8 cellular contexts compared by ENCODE assay signal in genomic region chr12:48198619-48198973, GRCh38. TPM values are rescaled to one million over a fixed set of nuclear protein-coding genes. Genes with fewer than 3 reads are reported as not detected.
DNase-seq lines count a peak whose midpoint lies in the region; ATAC-seq and TF ChIP-seq lines count a peak whose summit lies in the region.

No MANE protein-coding gene starts in this region.

- H3K27ac ChIP-seq in ACC112 (ENCODE audit: low read depth, low read length) (peak overlapping the region; percentile 8; the same call in 1 of the 2 replicates), IMR-90 (ENCODE audit: insufficient read depth, low read length) (peak overlapping the region; percentile 77), iPS-20b (ENCODE audit: low read length) (peak overlapping the region; percentile 57)

- TSS peak; percentile 70 for BruUV-seq in IMR-90 (replicated peaks; lab: Mats Ljungman, UMichigan)

- TF ChIP-seq CTCF in IMR-90 (conservative IDR thresholded peaks at IDR 0.05; ENCODE audit: low read depth, low read length) (no peak), astrocyte of the cerebellum (IDR thresholded peaks at IDR 0.05; ENCODE audit: low read depth, low read length, missing control alignments) (no peak)

- H4K20me1 ChIP-seq in IMR-90 (ENCODE audit: insufficient read depth, low read length): no peaks in the 10 kb centered on the region

- intact Hi-C loops in IMR-90 (cut with micrococcal nuclease): loop anchor here (5.0 kb wide), 2 partner anchors 154 to 614 kb away; partner anchors contain the start of gene ZNF641

- peak overlapping the region; percentile 96 for H4K91ac ChIP-seq in IMR-90 (ENCODE audit: insufficient read depth, low read depth, low read length)

- peak overlapping the region; percentile 81 for H3K18ac ChIP-seq in IMR-90 (ENCODE audit: low read depth, low read length)

- H2BK15ac ChIP-seq in IMR-90 (ENCODE audit: low read depth, low read length): peak overlapping the region; percentile 70; the same call in 1 of the 3 replicates

- no peak overlapping the region for H2BK20ac ChIP-seq in IMR-90 (ENCODE audit: low read depth, low read length)

- peak overlapping the region; percentile 86 for H2AK9ac ChIP-seq in IMR-90 (replicated peaks; ENCODE audit: low read depth, low read length, poor library complexity)

- peaks cover 3% of the 10 kb centered on the region; the same call in 1 of the 2 replicates for H3K9me1 ChIP-seq in IMR-90 (ENCODE audit: insufficient read depth, low read length)

- ATAC-seq in GM19324 (IDR thresholded peaks at IDR 0.05; ENCODE audit: low FRiP score, unreplicated experiment) (peak; percentile 21), IMR-90 (ENCODE audit: low read depth) (peak; percentile 3; the same call in 1 of the 2 replicates)

- DNase-seq in IMR-90 (no peak), astrocyte of the cerebellum (ENCODE audit: low read depth) (no peak), foreskin melanocyte (no peak), hippocampal formation (lab: John Stamatoyannopoulos, UW) (no peak)
- DNase-seq in stimulated activated CD4-positive, alpha-beta T cell treated with anti-CD3 and anti-CD28 coated beads, Interleukin-4, amount 100 ng/mL, for 24 hours: peak; percentile 30

- no peaks in the 10 kb centered on the region for H3K9me3 ChIP-seq in IMR-90 (ENCODE audit: control insufficient read depth, insufficient read depth, low read length)
- H3K9me3 ChIP-seq in iPS-20b (ENCODE audit: insufficient read depth, low read depth, low read length): no peaks in the 10 kb centered on the region

- H4K8ac ChIP-seq in IMR-90 (ENCODE audit: low read depth in 2 of 2, low read length in 2 of 2): peak overlapping the region; percentile 99

- H3K4ac ChIP-seq in IMR-90 (ENCODE audit: low read depth, low read length): peak overlapping the region; percentile 94

- no peak for TF ChIP-seq RAD21 in IMR-90 (IDR thresholded peaks at IDR 0.05; ENCODE audit: low read length)

- CTCF ChIA-PET in IMR-90 (lab: Yijun Ruan, JAX): interaction anchor here (1.4 to 3.8 kb wide), 3 partner anchors 9 to 33 kb away, joined by 4 to 18 read pairs (median 5); partner anchors contain the start of gene CCDC184

- peak overlapping the region; percentile 87 for H2BK5ac ChIP-seq in IMR-90 (ENCODE audit: low read depth, low read length, poor library complexity, severe bottlenecking)

- H3K9ac ChIP-seq in IMR-90 (ENCODE audit: low read depth, low read length): peak overlapping the region; percentile 80
- peak overlapping the region; percentile 90 for H3K9ac ChIP-seq in iPS-20b (ENCODE audit: low read depth, low read length)

- no peaks in the 10 kb centered on the region for H3K79me2 ChIP-seq in ACC112 (ENCODE audit: control insufficient read depth, insufficient read depth, low read length, unreplicated experiment)

- H3K36me3 ChIP-seq in ACC112 (ENCODE audit: insufficient read depth, low read length): no peaks in the 10 kb centered on the region
- no peaks in the 10 kb centered on the region for H3K36me3 ChIP-seq in IMR-90 (ENCODE audit: control insufficient read depth, insufficient read depth, low read length)
- no peaks in the 10 kb centered on the region for H3K36me3 ChIP-seq in iPS-20b (ENCODE audit: insufficient read depth, low read depth, low read length)

- peaks cover 30% of the 10 kb centered on the region for H3K27me3 ChIP-seq in ACC112 (ENCODE audit: insufficient read depth, low read length)
- H3K27me3 ChIP-seq in IMR-90 (ENCODE audit: control insufficient read depth, insufficient read depth, low read length): peaks cover 5% of the 10 kb centered on the region
- H3K27me3 ChIP-seq in iPS-20b (ENCODE audit: insufficient read depth, low read length): peaks cover 90% of the 10 kb centered on the region

- H3K56ac ChIP-seq in IMR-90 (ENCODE audit: extremely low read depth, insufficient read depth, low read length): 0 out of 2 replicates have a peak overlapping the region, but pooled peaks have one; percentile 71

- peak overlapping the region; percentile 97 for H3K14ac ChIP-seq in IMR-90 (replicated peaks; ENCODE audit: low read depth, low read length)

- H3K4me1 ChIP-seq in ACC112 (ENCODE audit: control insufficient read depth, insufficient read depth, low read length, unreplicated experiment) (peaks cover 9% of the 10 kb centered on the region), IMR-90 (ENCODE audit: control insufficient read depth, insufficient read depth, low read length) (peaks cover 6% of the 10 kb centered on the region; the same call in 1 of the 2 replicates), iPS-20b (ENCODE audit: insufficient read depth, low read length) (peaks cover 4% of the 10 kb centered on the region)

- H3K79me1 ChIP-seq in IMR-90 (ENCODE audit: low read depth in 1 of 2, low read length in 2 of 2): peaks cover 0 to 8% of the 10 kb centered on the region in 2 experiments; a peak in 2 of 4 replicates

- in situ Hi-C loops in IMR-90 (cut with MboI; ENCODE audit: low sequenced_read_pairs): no loop called here
- in situ Hi-C loops in astrocyte of the cerebellum (cut with HindIII; ENCODE audit: low sequenced_read_pairs): no loop called here

- POLR2A ChIA-PET in IMR-90 (lab: Charles Lee; ENCODE audit: unreplicated experiment): no interaction called here

- H2AFZ ChIP-seq in ACC112 (ENCODE audit: low read length, unreplicated experiment): peak overlapping the region; percentile 94
- peak overlapping the region; percentile 96 for H2AFZ ChIP-seq in IMR-90 (replicated peaks; ENCODE audit: low read length, poor library complexity)

- TF ChIP-seq POLR2A in IMR-90 (IDR thresholded peaks at IDR 0.05; ENCODE audit: low read depth, low read length): no peak

- 13% methylated on average over 17 of the region's 27 CpGs; no CpG with 5 or more reads in 1 of the 2 experiments for WGBS in IMR-90 (ENCODE audit: extremely low coverage in 2 of 2, insufficient read length in 1 of 2), 2 experiments

- peak overlapping the region; percentile 66; the same call in 1 of the 2 replicates for H2BK120ac ChIP-seq in IMR-90 (ENCODE audit: low read depth, low read length)

- dilution Hi-C loops in IMR-90 (cut with HindIII; ENCODE audit: low sequenced_read_pairs, unreplicated experiment): no loop called here

- H3K4me3 ChIP-seq in ACC112 (ENCODE audit: low read depth, low read length) (peak overlapping the region; percentile 74), IMR-90 (ENCODE audit: insufficient read depth, low read depth, low read length) (peak overlapping the region; percentile 55), astrocyte of the cerebellum (ENCODE audit: low read depth, low read length) (peak overlapping the region; percentile 63), iPS-20b (ENCODE audit: low read length) (peak overlapping the region; percentile 87)

- H3K4me2 ChIP-seq in IMR-90 (ENCODE audit: low read depth, low read length): peak overlapping the region; percentile 77

- peak overlapping the region; percentile 90 for H4K5ac ChIP-seq in IMR-90 (ENCODE audit: low read depth, low read length)

- peak overlapping the region; percentile 97 for H3K23ac ChIP-seq in IMR-90 (ENCODE audit: low read depth, low read length)

- H2AK5ac ChIP-seq in IMR-90 (ENCODE audit: low read depth, low read length): peak overlapping the region; percentile 49

TF ChIP-seq in IMR-90, 13 proteins besides CTCF, POLR2A, EP300 and RAD21:
- TF ChIP-seq NFE2L2 (IDR thresholded peaks at IDR 0.05; ENCODE audit: low read depth, low read length) (no peak), CEBPB (IDR thresholded peaks at IDR 0.05; ENCODE audit: low read depth, low read length) (no peak), USF2 (IDR thresholded peaks at IDR 0.05; ENCODE audit: low read depth, low read length) (no peak), FOS (IDR thresholded peaks at IDR 0.05; ENCODE audit: low read depth, low read length) (no peak), MXI1 (IDR thresholded peaks at IDR 0.05; ENCODE audit: borderline replicate concordance, low read depth, low read length) (no peak), RFX5 (IDR thresholded peaks at IDR 0.05; ENCODE audit: low read depth, low read length) (no peak)
TF ChIP-seq in IMR-90: peak in this region for 0.

RNA-seq across cellular contexts. Expression of gene OR10AD1, which starts 4.5 kb away (rescaled TPM):
- total RNA-seq in IMR-90 (2012; rRNA removed): not detected in 2 replicates
- not detected in 2 replicates for polyA plus RNA-seq in IMR-90 (2012; rRNA removed)
- not detected in 2 replicates for polyA plus RNA-seq in IMR-90 (2012; cell fraction: cytosol; rRNA removed)
- polyA plus RNA-seq in IMR-90 (2012; cell fraction: nucleus; rRNA removed; ENCODE audit: low replicate concordance): not detected in 2 replicates

RNA-seq across cellular contexts. Expression of gene CCDC184, which starts 15.2 kb away (rescaled TPM):
- under 0.01 and 0.18 TPM in 2 replicates for total RNA-seq in IMR-90 (2012; rRNA removed)
- 0.22 TPM in 2 replicates for polyA plus RNA-seq in IMR-90 (2012; rRNA removed)
- polyA plus RNA-seq in IMR-90 (2012; cell fraction: cytosol; rRNA removed): 0.31 and 0.70 TPM in 2 replicates
- polyA plus RNA-seq in IMR-90 (2012; cell fraction: nucleus; rRNA removed; ENCODE audit: low replicate concordance): 0.17 and 0.32 TPM in 2 replicates

RNA-seq across cellular contexts. Expression of gene ASB8, which starts 41.3 kb away (rescaled TPM):
- total RNA-seq in IMR-90 (2012; rRNA removed): 20.8 and 26.7 TPM in 2 replicates
- 19.3 and 22.9 TPM in 2 replicates for polyA plus RNA-seq in IMR-90 (2012; rRNA removed)
- 8.3 and 16.9 TPM in 2 replicates for polyA plus RNA-seq in IMR-90 (2012; cell fraction: cytosol; rRNA removed)
- 6.9 and 27.0 TPM in 2 replicates for polyA plus RNA-seq in IMR-90 (2012; cell fraction: nucleus; rRNA removed; ENCODE audit: low replicate concordance)

Comparison
In these comparisons a context has a peak if more than half of its experiments do, and no peak if none do; other contexts are left out.
1. H3K27ac ChIP-seq: peak in every context shown above with its lines; median percentile 77 in IMR-90; 57 in iPS-20b; 8 in ACC112.